In genomic region chr1:52727114-52727586, GRCh38 we compare ENCODE assay signal across 8 cellular contexts. TPM values are rescaled to one million over a fixed set of nuclear protein-coding genes. Genes with fewer than 3 reads are reported as not detected.
DNase-seq lines count a peak whose midpoint lies in the region; ATAC-seq, FAIRE-seq and TF ChIP-seq lines count a peak whose summit lies in the region.

No MANE protein-coding gene starts in this region.

- peak overlapping the region; percentile 68 to 79 for H3K4me3 ChIP-seq in SK-N-SH (ENCODE audit: low read depth in 2 of 2, low read length in 1 of 2)
- H3K4me3 ChIP-seq in endothelial cell of umbilical vein (replicated peaks in 1 of 3; ENCODE audit: insufficient read depth in 1 of 3, low read depth in 1 of 3, low read length in 3 of 3) = peak overlapping the region; percentile 77 to 99 (median 87)
- peak overlapping the region; percentile 74 for H3K4me3 ChIP-seq in mucosa of stomach (ENCODE audit: low read length)

- no peak for TF ChIP-seq EP300 in SK-N-SH (IDR thresholded peaks at IDR 0.05; ENCODE audit: borderline replicate concordance in 1 of 2, low read depth in 1 of 2, low read length in 1 of 2)

- no peak for DNase-seq in activated naive CD4-positive, alpha-beta T cell treated with anti-CD3 and anti-CD28 coated beads, Interleukin-2, amount 50 U/mL, for 16 hours
- DNase-seq in SK-N-SH = peak; percentile 51
- DNase-seq in endothelial cell of umbilical vein (ENCODE audit: low read depth, low spot score) = peak; percentile 24
- DNase-seq in activated gamma-delta T cell treated with Interleukin-2 at 50 U/mL for 16 hours = no peak

- H2AFZ ChIP-seq in SK-N-SH (ENCODE audit: low read depth) (peak overlapping the region; percentile 31; the same call in 1 of the 2 replicates), endothelial cell of umbilical vein (ENCODE audit: low read depth, low read length) (peak overlapping the region; percentile 83)

- H3K9me3 ChIP-seq in SK-N-SH (no peaks in the 10 kb centered on the region), endothelial cell of umbilical vein (replicated peaks; ENCODE audit: control insufficient read depth, insufficient read depth, low read length) (no peaks in the 10 kb centered on the region), mucosa of stomach (ENCODE audit: control insufficient read depth, low read length) (no peaks in the 10 kb centered on the region)

- no peaks in the 10 kb centered on the region for H3K9me2 ChIP-seq in SK-N-SH

- no peak for TF ChIP-seq POLR2A in endothelial cell of umbilical vein (IDR thresholded peaks at IDR 0.05; ENCODE audit: low read depth, low read length)

- peaks cover 0 to 2% of the 10 kb centered on the region in 2 experiments for H3K36me3 ChIP-seq in SK-N-SH (replicated peaks in 1 of 2; ENCODE audit: control insufficient read depth in 1 of 2, insufficient read depth in 2 of 2, low read length in 1 of 2)
- peaks cover 0 to 1% of the 10 kb centered on the region in 2 experiments for H3K36me3 ChIP-seq in endothelial cell of umbilical vein (ENCODE audit: control insufficient read depth in 2 of 2, extremely low read depth in 1 of 2, insufficient read depth in 2 of 2, low read length in 2 of 2)
- no peaks in the 10 kb centered on the region for H3K36me3 ChIP-seq in mucosa of stomach (ENCODE audit: control insufficient read depth, insufficient read depth, low read length)

- H3K9ac ChIP-seq in SK-N-SH = peak overlapping the region; percentile 82
- H3K9ac ChIP-seq in endothelial cell of umbilical vein (replicated peaks; ENCODE audit: extremely low read depth, insufficient read depth, low read length) = peak overlapping the region; percentile 86
- peak overlapping the region; percentile 98 for H3K9ac ChIP-seq in mucosa of stomach (ENCODE audit: low read length)

- H3K4me2 ChIP-seq in SK-N-SH (peak overlapping the region; percentile 88), endothelial cell of umbilical vein (ENCODE audit: insufficient read depth, low read length) (peak overlapping the region; percentile 65)

- H3K27me3 ChIP-seq in SK-N-SH (ENCODE audit: insufficient read depth) = no peaks in the 10 kb centered on the region
- H3K27me3 ChIP-seq in endothelial cell of umbilical vein (ENCODE audit: control insufficient read depth in 2 of 2, insufficient read depth in 2 of 2, low read length in 2 of 2) = peaks cover 0 to 5% of the 10 kb centered on the region in 2 experiments
- H3K27me3 ChIP-seq in mucosa of stomach (ENCODE audit: control insufficient read depth, insufficient read depth, low read length) = no peaks in the 10 kb centered on the region

- POLR2A ChIA-PET in SK-N-SH (lab: Yijun Ruan, JAX) (interaction anchor here (1.6 kb wide), 1 partner anchor 24 kb away, joined by 3 read pairs; no protein-coding TSS in a partner anchor), endothelial cell of umbilical vein (lab: Charles Lee) (no interaction called here)

- H3K27ac ChIP-seq in SK-N-SH (ENCODE audit: low read depth in 2 of 2, low read length in 1 of 2) (peak overlapping the region; percentile 45 to 77; a peak in 2 of 4 replicates), endothelial cell of umbilical vein (ENCODE audit: insufficient read depth, low read depth, low read length) (no peak overlapping the region)

- CTCF ChIA-PET in SK-N-SH (lab: Yijun Ruan, JAX) = interaction anchor here (1.1 to 2.3 kb wide), 2 partner anchors 41 to 450 kb away, joined by 3 to 6 read pairs; no protein-coding TSS in a partner anchor
- CTCF ChIA-PET in endothelial cell of umbilical vein (lab: Charles Lee) = interaction anchor here (1.1 to 2.1 kb wide), 4 partner anchors 11 to 455 kb away, joined by 3 to 6 read pairs (median 3); no protein-coding TSS in a partner anchor

- no peak for FAIRE-seq in endothelial cell of umbilical vein (lab: Jason Lieb, UNC)

- H3K36me3 Mint-ChIP-seq in activated naive CD4-positive, alpha-beta T cell treated with anti-CD3 and anti-CD28 coated beads, Interleukin-2, amount 50 U/mL, for 24 hours = peaks cover 2% of the 10 kb centered on the region

- 2% methylated on average over 14 of the region's 14 CpGs for WGBS in SK-N-SH (ENCODE audit: low lambda C conversion rate)

- no peaks in the 10 kb centered on the region for H3F3A ChIP-seq in SK-N-SH (replicated peaks; ENCODE audit: insufficient read depth)

- H3K27me3 Mint-ChIP-seq in activated naive CD4-positive, alpha-beta T cell treated with anti-CD3 and anti-CD28 coated beads, Interleukin-2, amount 50 U/mL, for 24 hours = no peaks in the 10 kb centered on the region

- intact Hi-C loops in endothelial cell of umbilical vein (cut with micrococcal nuclease) = loop anchor here (2.0 kb wide), 1 partner anchor 28 kb away; the partner anchor contains the start of gene COA7

- TSS peak; percentile 55 for BruUV-seq in endothelial cell of umbilical vein (replicated peaks; lab: Mats Ljungman, UMichigan)

- peaks cover 0 to 4% of the 10 kb centered on the region in 2 experiments; a peak in 2 of 4 replicates for H3K4me1 ChIP-seq in SK-N-SH (ENCODE audit: control insufficient read depth in 1 of 2, insufficient read depth in 2 of 2, low read depth in 1 of 2, low read length in 1 of 2)
- peaks cover 3% of the 10 kb centered on the region for H3K4me1 ChIP-seq in endothelial cell of umbilical vein (ENCODE audit: control insufficient read depth, extremely low read depth, insufficient read depth, low read length)
- H3K4me1 ChIP-seq in mucosa of stomach (ENCODE audit: control insufficient read depth, insufficient read depth, low read length) = no peaks in the 10 kb centered on the region

- H4K20me1 ChIP-seq in SK-N-SH (ENCODE audit: insufficient read depth) (peaks cover 22% of the 10 kb centered on the region), endothelial cell of umbilical vein (replicated peaks; ENCODE audit: control insufficient read depth, extremely low read depth, insufficient read depth, low read length) (no peaks in the 10 kb centered on the region)

- no peak for TF ChIP-seq RAD21 in SK-N-SH (IDR thresholded peaks at IDR 0.05; ENCODE audit: low read length)

- no peaks in the 10 kb centered on the region for H3K9me1 ChIP-seq in endothelial cell of umbilical vein (replicated peaks; ENCODE audit: control insufficient read depth, extremely low read depth, insufficient read depth, low read length)

- dilution Hi-C loops in endothelial cell of umbilical vein (cut with MboI; ENCODE audit: extremely low pct_ligation_motif_present, low sequenced_read_pairs) = no loop called here

- H3K4me1 Mint-ChIP-seq in activated naive CD4-positive, alpha-beta T cell treated with anti-CD3 and anti-CD28 coated beads, Interleukin-2, amount 50 U/mL, for 24 hours = peaks cover 52% of the 10 kb centered on the region

- TF ChIP-seq CTCF in SK-N-SH (IDR thresholded peaks at IDR 0.05) (no peak), endothelial cell of umbilical vein (IDR thresholded peaks at IDR 0.05; ENCODE audit: extremely low read depth in 1 of 2, insufficient read depth in 1 of 2, low read depth in 1 of 2, low read length in 2 of 2) (no peak)

- H3K27ac Mint-ChIP-seq in activated naive CD4-positive, alpha-beta T cell treated with anti-CD3 and anti-CD28 coated beads, Interleukin-2, amount 50 U/mL, for 24 hours = peak overlapping the region; percentile 77

- no peak for ATAC-seq in HG03196 (IDR thresholded peaks at IDR 0.05; ENCODE audit: unreplicated experiment)
- no peak for ATAC-seq in HG03439 (IDR thresholded peaks at IDR 0.05; ENCODE audit: unreplicated experiment)

- H3K9me3 Mint-ChIP-seq in activated naive CD4-positive, alpha-beta T cell treated with anti-CD3 and anti-CD28 coated beads, Interleukin-2, amount 50 U/mL, for 24 hours = no peaks in the 10 kb centered on the region

- peaks cover 57% of the 10 kb centered on the region for H3K79me2 ChIP-seq in SK-N-SH (ENCODE audit: insufficient read depth)
- peaks cover 35% of the 10 kb centered on the region for H3K79me2 ChIP-seq in endothelial cell of umbilical vein (ENCODE audit: control insufficient read depth, insufficient read depth, low read length)

- peak overlapping the region; percentile 90 for H3K4me3 Mint-ChIP-seq in activated naive CD4-positive, alpha-beta T cell treated with anti-CD3 and anti-CD28 coated beads, Interleukin-2, amount 50 U/mL, for 24 hours

TF ChIP-seq in SK-N-SH, 30 proteins besides CTCF, POLR2A, EP300 and RAD21 (continues in another document):
- TF ChIP-seq GABPA (IDR thresholded peaks at IDR 0.05; ENCODE audit: low read depth) = no peak
- no peak for TF ChIP-seq FOSL2 (IDR thresholded peaks at IDR 0.05; ENCODE audit: borderline replicate concordance, low read depth)
- no peak for TF ChIP-seq RXRA (IDR thresholded peaks at IDR 0.05; ENCODE audit: borderline replicate concordance, low read depth)

TF ChIP-seq in endothelial cell of umbilical vein, 7 proteins besides CTCF, POLR2A, EP300 and RAD21 (continues in another document):
- no peak for TF ChIP-seq MAX (IDR thresholded peaks at IDR 0.05; ENCODE audit: insufficient read depth, insufficient read length)
- no peak for TF ChIP-seq MYC (IDR thresholded peaks at IDR 0.05; ENCODE audit: low read depth, low read length)

RNA-seq across cellular contexts. Expression of gene ZYG11B, which starts 0.9 kb away (rescaled TPM):
- polyA plus RNA-seq in SK-N-SH (2012; rRNA removed) (5.8 and 8.6 TPM in 2 replicates), endothelial cell of umbilical vein (7.3 and 8.2 TPM in 2 replicates)
- 7.0 and 7.7 TPM in 2 replicates for polyA plus RNA-seq in SK-N-SH (2012; cell fraction: cytosol; rRNA removed)
- polyA plus RNA-seq in SK-N-SH (2012; cell fraction: nucleus; rRNA removed) = 3.3 and 5.9 TPM in 2 replicates
- total RNA-seq in endothelial cell of umbilical vein = 27.0 and 27.2 TPM in 2 replicates
- polyA plus RNA-seq in endothelial cell of umbilical vein (2011; cell fraction: cytosol; rRNA removed) = 7.5 and 8.1 TPM in 2 replicates
- polyA plus RNA-seq in endothelial cell of umbilical vein (2011; cell fraction: nucleus; rRNA removed) = 8.5 and 10.3 TPM in 2 replicates
- 9.2 and 12.6 TPM in 2 replicates for polyA plus RNA-seq in endothelial cell of umbilical vein (2012)
- polyA minus RNA-seq in endothelial cell of umbilical vein = 47.1 and 49.6 TPM in 2 replicates
- 11.8 TPM for polyA minus RNA-seq in endothelial cell of umbilical vein (2011; cell fraction: cytosol; rRNA and poly(A)+ RNA removed)
- 27.5 and 43.5 TPM in 2 replicates for polyA minus RNA-seq in endothelial cell of umbilical vein (2011; cell fraction: nucleus; rRNA and poly(A)+ RNA removed)

RNA-seq across cellular contexts. Expression of gene COA7, which starts 29.0 kb away (rescaled TPM):
- polyA plus RNA-seq in SK-N-SH (2012; rRNA removed) = 9.0 and 13.7 TPM in 2 replicates
- 9.9 and 11.0 TPM in 2 replicates for polyA plus RNA-seq in SK-N-SH (2012; cell fraction: cytosol; rRNA removed)
- 4.0 and 5.6 TPM in 2 replicates for polyA plus RNA-seq in SK-N-SH (2012; cell fraction: nucleus; rRNA removed)
- 28.6 and 30.6 TPM in 2 replicates for total RNA-seq in endothelial cell of umbilical vein
- polyA plus RNA-seq in endothelial cell of umbilical vein = 10.7 and 11.7 TPM in 2 replicates
- 14.3 and 17.5 TPM in 2 replicates for polyA plus RNA-seq in endothelial cell of umbilical vein (2011; cell fraction: cytosol; rRNA removed)
- polyA plus RNA-seq in endothelial cell of umbilical vein (2011; cell fraction: nucleus; rRNA removed) = 5.4 and 5.8 TPM in 2 replicates
- 17.5 and 30.5 TPM in 2 replicates for polyA plus RNA-seq in endothelial cell of umbilical vein (2012)
- polyA minus RNA-seq in endothelial cell of umbilical vein = 18.3 and 22.1 TPM in 2 replicates
- polyA minus RNA-seq in endothelial cell of umbilical vein (2011; cell fraction: cytosol; rRNA and poly(A)+ RNA removed) = 19.4 TPM
- polyA minus RNA-seq in endothelial cell of umbilical vein (2011; cell fraction: nucleus; rRNA and poly(A)+ RNA removed) = 1.9 and 3.6 TPM in 2 replicates

Comparison
In these comparisons a context has a peak if more than half of its experiments do, and no peak if none do; other contexts are left out.
1. DNase-seq: peak in SK-N-SH (single experiment) and endothelial cell of umbilical vein (single experiment); none in activated naive CD4-positive, alpha-beta T cell treated with anti-CD3 and anti-CD28 coated beads, Interleukin-2, amount 50 U/mL, for 16 hours (single experiment) and activated gamma-delta T cell treated with Interleukin-2 at 50 U/mL for 16 hours (single experiment).
2. Peak in every context shown above with its lines, with median percentiles within 50 percentile points of each other: H3K4me3 ChIP-seq and H3K9ac ChIP-seq.